21 cellular contexts compared by ENCODE assay signal in genomic region chr1:167776151-167776550, GRCh38. TPM values are rescaled to one million over a fixed set of nuclear protein-coding genes. Genes with fewer than 3 reads are reported as not detected.
DNase-seq lines count a peak whose midpoint lies in the region; ATAC-seq and TF ChIP-seq lines count a peak whose summit lies in the region.
"Had no signal": no experiment of that assay in that cellular context is flagged by ENCODE, and none has a peak within 500 bp of the region (broad histone marks: within the 10 kb centered on the region; RNA-seq: fewer than 3 reads in every experiment).

No MANE protein-coding gene starts in this region.

- intact Hi-C loops in IMR-90 (cut with micrococcal nuclease) = loop anchor here (5.0 kb wide), 1 partner anchor 49 kb away; no protein-coding TSS in a partner anchor
- intact Hi-C loops in mammary epithelial cell (cut with micrococcal nuclease) = no loop called here

- TF ChIP-seq POLR2A in IMR-90 (IDR thresholded peaks at IDR 0.05; ENCODE audit: low read depth, low read length) = no peak

- CTCF ChIA-PET in IMR-90 (lab: Yijun Ruan, JAX) (interaction anchor here (0.6 to 1.6 kb wide), 3 partner anchors 9 to 29 kb away, joined by 3 to 7 read pairs (median 4); no protein-coding TSS in a partner anchor), mammary epithelial cell (lab: Charles Lee; ENCODE audit: low non-redundant PET) (no interaction called here)

- peak; percentile 82 for ATAC-seq in IMR-90 (ENCODE audit: low read depth)
- no peak for ATAC-seq in GM18502 (IDR thresholded peaks at IDR 0.05; ENCODE audit: poor library complexity, unreplicated experiment)
- ATAC-seq in activated naive CD4-positive, alpha-beta T cell treated with anti-CD3 and anti-CD28 coated beads, Interleukin-2, amount 50 U/mL, for 72 hours = no peak
- ATAC-seq: gastroesophageal sphincter, left colon, Right ventricle myocardium inferior had no signal

- peak overlapping the region; percentile 40 for H4K91ac ChIP-seq in IMR-90 (ENCODE audit: insufficient read depth, low read depth, low read length)

- peak overlapping the region in 1 of 2 experiments; percentile 41; a peak in 1 of 4 replicates for H4K8ac ChIP-seq in IMR-90 (ENCODE audit: low read depth in 2 of 2, low read length in 2 of 2)

- TF ChIP-seq CTCF in AG10803 (conservative IDR thresholded peaks at IDR 0.05; ENCODE audit: low read length) = no peak
- TF ChIP-seq CTCF in IMR-90 (conservative IDR thresholded peaks at IDR 0.05; ENCODE audit: low read depth, low read length) = no peak
- TF ChIP-seq CTCF in mammary epithelial cell (conservative IDR thresholded peaks at IDR 0.05 in 1 of 2, IDR thresholded peaks at IDR 0.05 in 1 of 2; ENCODE audit: extremely low read depth in 1 of 2, insufficient read depth in 1 of 2, low read depth in 1 of 2, low read length in 2 of 2) = no peak

- DNase-seq in AG10803 (ENCODE audit: low read depth) (peak; percentile 68), IMR-90 (peak; percentile 62), mammary epithelial cell (peak; percentile 31), iris pigment epithelial cell (ENCODE audit: low read depth) (peak; percentile 78), NCI-H1930 (lab: John Stamatoyannopoulos, UW) (no peak), NOMO-1 (lab: John Stamatoyannopoulos, UW; ENCODE audit: unreplicated experiment in 2 of 2) (no peak)
- DNase-seq in activated naive CD4-positive, alpha-beta T cell treated with anti-CD3 and anti-CD28 coated beads, Interleukin-2, amount 50 U/mL, for 72 hours (ENCODE audit: low spot score in 2 of 2) = no peak
- DNase-seq: activated CD4-positive, alpha-beta memory T cell treated with anti-CD3 and anti-CD28 coated beads for 36 hours; activated T-cell treated with anti-CD3 and anti-CD28 coated beads, Interleukin-2, amount 50 U/mL, for 1 hour; Caco-2; left colon; NCI-H1105 treated with DMSO at 0.1 percent for 48 hours; NCI-H2107; NCI-H526 treated with DMSO at 0.1 percent for 48 hours; stimulated activated naive CD4-positive, alpha-beta T cell treated with Interleukin-2 at 50 U/mL for 16 hours had no signal

- peaks cover 28 to 49% of the 10 kb centered on the region in 2 donors for H3K36me3 Mint-ChIP-seq in activated naive CD4-positive, alpha-beta T cell treated with anti-CD3 and anti-CD28 coated beads, Interleukin-2, amount 50 U/mL, for 72 hours

- H4K5ac ChIP-seq in IMR-90 (ENCODE audit: low read depth, low read length) = peak overlapping the region; percentile 50

- no peak overlapping the region for H3K9ac ChIP-seq in IMR-90 (ENCODE audit: low read depth, low read length)
- H3K9ac ChIP-seq in mammary epithelial cell (ENCODE audit: insufficient read depth, low read length) = no peak overlapping the region
- H3K9ac ChIP-seq: neural progenitor cell had no signal

- H4K20me1 ChIP-seq in IMR-90 (ENCODE audit: insufficient read depth, low read length) (peaks cover 13% of the 10 kb centered on the region; the same call in 1 of the 2 replicates), mammary epithelial cell (ENCODE audit: insufficient read depth, low read length) (no peaks in the 10 kb centered on the region)

- H3K56ac ChIP-seq in IMR-90 (ENCODE audit: extremely low read depth, insufficient read depth, low read length) = no peak overlapping the region

- no peak overlapping the region for H3K4me3 ChIP-seq in AG10803 (ENCODE audit: low read length)
- H3K4me3 ChIP-seq in IMR-90 (ENCODE audit: insufficient read depth, low read depth, low read length) = no peak overlapping the region
- peak overlapping the region in 1 of 3 experiments; percentile 1 for H3K4me3 ChIP-seq in mammary epithelial cell (replicated peaks in 1 of 3; ENCODE audit: insufficient read depth in 1 of 3, low read depth in 2 of 3, low read length in 3 of 3)
- H3K4me3 ChIP-seq: gastroesophageal sphincter, neural progenitor cell, right atrium auricular region had no signal

- H3K79me1 ChIP-seq in IMR-90 (ENCODE audit: low read depth in 1 of 2, low read length in 2 of 2) = peaks cover 21 to 44% of the 10 kb centered on the region in 2 experiments

- peak overlapping the region; percentile 28 for H2BK120ac ChIP-seq in IMR-90 (ENCODE audit: low read depth, low read length)

- peaks cover 8% of the 10 kb centered on the region for H3K4me1 ChIP-seq in IMR-90 (ENCODE audit: control insufficient read depth, insufficient read depth, low read length)
- peaks cover 36% of the 10 kb centered on the region for H3K4me1 ChIP-seq in mammary epithelial cell (ENCODE audit: insufficient read depth, low read length)
- H3K4me1 ChIP-seq: Caco-2, neural progenitor cell, right atrium auricular region had no signal

- peaks cover 5 to 7% of the 10 kb centered on the region in 2 donors for H3K9me3 Mint-ChIP-seq in activated naive CD4-positive, alpha-beta T cell treated with anti-CD3 and anti-CD28 coated beads, Interleukin-2, amount 50 U/mL, for 72 hours

- peak overlapping the region; percentile 60 for H2BK5ac ChIP-seq in IMR-90 (ENCODE audit: low read depth, low read length, poor library complexity, severe bottlenecking)

- H3K23ac ChIP-seq in IMR-90 (ENCODE audit: low read depth, low read length) = no peak overlapping the region

- H3K14ac ChIP-seq in IMR-90 (replicated peaks; ENCODE audit: low read depth, low read length) = peak overlapping the region; percentile 50

- H3K27ac ChIP-seq in IMR-90 (ENCODE audit: insufficient read depth, low read length) (peak overlapping the region; percentile 90), mammary epithelial cell (ENCODE audit: insufficient read depth, low read depth, low read length) (peak overlapping the region; percentile 76)
- H3K27ac ChIP-seq: gastroesophageal sphincter, neural progenitor cell, right atrium auricular region had no signal

- BruUV-seq in IMR-90 (replicated peaks; lab: Mats Ljungman, UMichigan) (no TSS peak), mammary epithelial cell (replicated peaks; lab: Mats Ljungman, UMichigan) (no TSS peak)

- no peak for TF ChIP-seq RAD21 in IMR-90 (IDR thresholded peaks at IDR 0.05; ENCODE audit: low read length)

- H2AFZ ChIP-seq in IMR-90 (replicated peaks; ENCODE audit: low read length, poor library complexity) (no peak overlapping the region), mammary epithelial cell (ENCODE audit: low read depth, low read length) (no peak overlapping the region)
- H2AFZ ChIP-seq: neural progenitor cell had no signal

- no CpG with 5 or more reads among the region's 1 CpG for WGBS in IMR-90 (ENCODE audit: extremely low coverage in 2 of 2, insufficient read length in 1 of 2), 2 experiments
- no CpG with 5 or more reads among the region's 1 CpG for WGBS in mammary epithelial cell (ENCODE audit: low coverage, missing lambda C conversion rate)

- in situ Hi-C loops in IMR-90 (cut with MboI; ENCODE audit: low sequenced_read_pairs) (no loop called here), mammary epithelial cell (cut with MboI; ENCODE audit: low sequenced_read_pairs in 2 of 2) (no loop called here)

- H3K36me3 ChIP-seq in IMR-90 (ENCODE audit: control insufficient read depth, insufficient read depth, low read length) = peaks cover 16% of the 10 kb centered on the region
- peaks cover 16% of the 10 kb centered on the region for H3K36me3 ChIP-seq in mammary epithelial cell (ENCODE audit: insufficient read depth, low read length)

- H3K18ac ChIP-seq in IMR-90 (ENCODE audit: low read depth, low read length) = peak overlapping the region; percentile 10; the same call in 1 of the 2 replicates

- peak overlapping the region; percentile 74 for H2AK5ac ChIP-seq in IMR-90 (ENCODE audit: low read depth, low read length)

- H2BK15ac ChIP-seq in IMR-90 (ENCODE audit: low read depth, low read length) = peak overlapping the region; percentile 51; the same call in 1 of the 3 replicates

- dilution Hi-C loops in IMR-90 (cut with HindIII; ENCODE audit: low sequenced_read_pairs, unreplicated experiment) = no loop called here
- dilution Hi-C loops in mammary epithelial cell (cut with HindIII; ENCODE audit: low sequenced_read_pairs) = no loop called here

- H3K79me2 ChIP-seq in mammary epithelial cell (ENCODE audit: insufficient read depth, low read length) = peaks cover 47% of the 10 kb centered on the region

- 0 out of 2 replicates have a peak overlapping the region, but pooled peaks have one; percentile 43 for H2BK20ac ChIP-seq in IMR-90 (ENCODE audit: low read depth, low read length)

- no peak overlapping the region for H2AK9ac ChIP-seq in IMR-90 (replicated peaks; ENCODE audit: low read depth, low read length, poor library complexity)

- H3K9me1 ChIP-seq in IMR-90 (ENCODE audit: insufficient read depth, low read length) = peaks cover 9% of the 10 kb centered on the region; the same call in 1 of the 2 replicates

- H3K27me3 ChIP-seq in IMR-90 (ENCODE audit: control insufficient read depth, insufficient read depth, low read length) (no peaks in the 10 kb centered on the region), mammary epithelial cell (ENCODE audit: insufficient read depth, low read length) (no peaks in the 10 kb centered on the region)
- H3K27me3 ChIP-seq: gastroesophageal sphincter, neural progenitor cell, right atrium auricular region had no signal

- H3K9me3 ChIP-seq in IMR-90 (ENCODE audit: control insufficient read depth, insufficient read depth, low read length) = no peaks in the 10 kb centered on the region
- no peaks in the 10 kb centered on the region for H3K9me3 ChIP-seq in mammary epithelial cell (replicated peaks; ENCODE audit: insufficient read depth, low read length)
- H3K9me3 ChIP-seq: Caco-2, gastroesophageal sphincter had no signal

- H3K4me2 ChIP-seq in IMR-90 (ENCODE audit: low read depth, low read length) (peak overlapping the region; percentile 62), mammary epithelial cell (ENCODE audit: insufficient read depth, low read depth, low read length) (peak overlapping the region; percentile 33)
- H3K4me2 ChIP-seq: neural progenitor cell had no signal

- peak overlapping the region; percentile 83 for H3K4ac ChIP-seq in IMR-90 (ENCODE audit: low read depth, low read length)

- POLR2A ChIA-PET in IMR-90 (lab: Charles Lee; ENCODE audit: unreplicated experiment) = interaction anchor here (0.5 kb wide), 1 partner anchor 12 kb away, joined by 3 read pairs; no protein-coding TSS in a partner anchor

- H3K27ac Mint-ChIP-seq in activated naive CD4-positive, alpha-beta T cell treated with anti-CD3 and anti-CD28 coated beads, Interleukin-2, amount 50 U/mL, for 72 hours = peak overlapping the region in 1 of 2 donors; percentile 3
- H3K27ac Mint-ChIP-seq: activated CD4-positive, alpha-beta memory T cell treated with anti-CD3 and anti-CD28 coated beads for 36 hours; neural progenitor cell; type B pancreatic cell had no signal

TF ChIP-seq in IMR-90, 13 proteins besides CTCF, POLR2A, EP300 and RAD21 (continues in another document):
- no peak for TF ChIP-seq SMC3 (IDR thresholded peaks at IDR 0.05; ENCODE audit: low read depth, low read length)
- no peak for TF ChIP-seq RFX5 (IDR thresholded peaks at IDR 0.05; ENCODE audit: low read depth, low read length)

RNA-seq across cellular contexts. Expression of gene MPZL1, which starts 54.4 kb away (rescaled TPM):
- 81.7 and 87.3 TPM in 2 replicates for total RNA-seq in IMR-90 (2012; rRNA removed)
- polyA plus RNA-seq in IMR-90 (2012; rRNA removed) = 48.0 and 55.3 TPM in 2 replicates
- 28.8 and 39.7 TPM in 2 replicates for polyA plus RNA-seq in IMR-90 (2012; cell fraction: cytosol; rRNA removed)
- polyA plus RNA-seq in IMR-90 (2012; cell fraction: nucleus; rRNA removed; ENCODE audit: low replicate concordance) = 22.6 and 65.6 TPM in 2 replicates
- total RNA-seq in mammary epithelial cell = 100 to 1,000 TPM; 148 to 227 TPM
- 107 TPM for polyA plus RNA-seq in mammary epithelial cell
- 148 TPM for polyA minus RNA-seq in mammary epithelial cell
- 10 to 100 TPM; 26.8 to 33.0 TPM for total RNA-seq in activated naive CD4-positive, alpha-beta T cell treated with anti-CD3 and anti-CD28 coated beads, Interleukin-2, amount 50 U/mL, for 72 hours

Comparison
In these comparisons a context has a peak if more than half of its experiments do, and no peak if none do; other contexts are left out.
1. DNase-seq: peak in AG10803 (single experiment), IMR-90 (single experiment), mammary epithelial cell (single experiment) and iris pigment epithelial cell (single experiment); none in NCI-H1930 (0 of 2), activated naive CD4-positive, alpha-beta T cell treated with anti-CD3 and anti-CD28 coated beads, Interleukin-2, amount 50 U/mL, for 72 hours (0 of 2) and NOMO-1 (0 of 2).